Comparison of ENCODE assay signal across 1 cellular context in the genomic region with DNA sequence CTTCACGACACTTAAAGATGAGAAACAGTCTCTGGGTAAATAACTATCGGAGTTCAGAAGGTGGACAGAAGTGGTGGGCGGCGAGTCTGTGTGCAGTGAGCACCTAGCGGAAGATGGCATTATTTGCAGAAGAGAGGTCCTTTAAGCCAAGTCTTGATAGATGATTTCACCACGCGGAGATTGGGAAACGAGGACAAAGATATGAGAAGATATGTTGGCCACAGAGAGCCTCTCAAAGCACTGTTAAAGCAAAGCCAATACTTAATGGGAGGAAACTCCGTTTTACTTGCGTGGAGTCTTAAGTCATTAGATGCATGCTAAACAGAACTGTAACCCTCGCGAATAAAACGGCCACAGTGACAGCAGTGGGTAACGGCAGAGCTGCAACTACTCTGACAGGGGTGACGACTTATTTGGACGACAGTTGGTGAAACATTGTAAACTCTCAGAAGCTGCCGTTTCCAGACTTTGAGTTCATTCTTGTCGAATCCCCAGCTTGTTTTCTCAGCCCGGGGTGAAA.
TF ChIP-seq lines count a peak whose summit lies in the region.

No MANE protein-coding gene starts in this region.

TF ChIP-seq in WTC11, 78 proteins besides CTCF, POLR2A, EP300 and RAD21 (continued from another document):
- TF ChIP-seq, protein P1, sequence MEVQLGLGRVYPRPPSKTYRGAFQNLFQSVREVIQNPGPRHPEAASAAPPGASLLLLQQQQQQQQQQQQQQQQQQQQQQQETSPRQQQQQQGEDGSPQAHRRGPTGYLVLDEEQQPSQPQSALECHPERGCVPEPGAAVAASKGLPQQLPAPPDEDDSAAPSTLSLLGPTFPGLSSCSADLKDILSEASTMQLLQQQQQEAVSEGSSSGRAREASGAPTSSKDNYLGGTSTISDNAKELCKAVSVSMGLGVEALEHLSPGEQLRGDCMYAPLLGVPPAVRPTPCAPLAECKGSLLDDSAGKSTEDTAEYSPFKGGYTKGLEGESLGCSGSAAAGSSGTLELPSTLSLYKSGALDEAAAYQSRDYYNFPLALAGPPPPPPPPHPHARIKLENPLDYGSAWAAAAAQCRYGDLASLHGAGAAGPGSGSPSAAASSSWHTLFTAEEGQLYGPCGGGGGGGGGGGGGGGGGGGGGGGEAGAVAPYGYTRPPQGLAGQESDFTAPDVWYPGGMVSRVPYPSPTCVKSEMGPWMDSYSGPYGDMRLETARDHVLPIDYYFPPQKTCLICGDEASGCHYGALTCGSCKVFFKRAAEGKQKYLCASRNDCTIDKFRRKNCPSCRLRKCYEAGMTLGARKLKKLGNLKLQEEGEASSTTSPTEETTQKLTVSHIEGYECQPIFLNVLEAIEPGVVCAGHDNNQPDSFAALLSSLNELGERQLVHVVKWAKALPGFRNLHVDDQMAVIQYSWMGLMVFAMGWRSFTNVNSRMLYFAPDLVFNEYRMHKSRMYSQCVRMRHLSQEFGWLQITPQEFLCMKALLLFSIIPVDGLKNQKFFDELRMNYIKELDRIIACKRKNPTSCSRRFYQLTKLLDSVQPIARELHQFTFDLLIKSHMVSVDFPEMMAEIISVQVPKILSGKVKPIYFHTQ (CRISPR knock-in tag; IDR thresholded peaks at IDR 0.05), result no peak
- TF ChIP-seq, protein P2, sequence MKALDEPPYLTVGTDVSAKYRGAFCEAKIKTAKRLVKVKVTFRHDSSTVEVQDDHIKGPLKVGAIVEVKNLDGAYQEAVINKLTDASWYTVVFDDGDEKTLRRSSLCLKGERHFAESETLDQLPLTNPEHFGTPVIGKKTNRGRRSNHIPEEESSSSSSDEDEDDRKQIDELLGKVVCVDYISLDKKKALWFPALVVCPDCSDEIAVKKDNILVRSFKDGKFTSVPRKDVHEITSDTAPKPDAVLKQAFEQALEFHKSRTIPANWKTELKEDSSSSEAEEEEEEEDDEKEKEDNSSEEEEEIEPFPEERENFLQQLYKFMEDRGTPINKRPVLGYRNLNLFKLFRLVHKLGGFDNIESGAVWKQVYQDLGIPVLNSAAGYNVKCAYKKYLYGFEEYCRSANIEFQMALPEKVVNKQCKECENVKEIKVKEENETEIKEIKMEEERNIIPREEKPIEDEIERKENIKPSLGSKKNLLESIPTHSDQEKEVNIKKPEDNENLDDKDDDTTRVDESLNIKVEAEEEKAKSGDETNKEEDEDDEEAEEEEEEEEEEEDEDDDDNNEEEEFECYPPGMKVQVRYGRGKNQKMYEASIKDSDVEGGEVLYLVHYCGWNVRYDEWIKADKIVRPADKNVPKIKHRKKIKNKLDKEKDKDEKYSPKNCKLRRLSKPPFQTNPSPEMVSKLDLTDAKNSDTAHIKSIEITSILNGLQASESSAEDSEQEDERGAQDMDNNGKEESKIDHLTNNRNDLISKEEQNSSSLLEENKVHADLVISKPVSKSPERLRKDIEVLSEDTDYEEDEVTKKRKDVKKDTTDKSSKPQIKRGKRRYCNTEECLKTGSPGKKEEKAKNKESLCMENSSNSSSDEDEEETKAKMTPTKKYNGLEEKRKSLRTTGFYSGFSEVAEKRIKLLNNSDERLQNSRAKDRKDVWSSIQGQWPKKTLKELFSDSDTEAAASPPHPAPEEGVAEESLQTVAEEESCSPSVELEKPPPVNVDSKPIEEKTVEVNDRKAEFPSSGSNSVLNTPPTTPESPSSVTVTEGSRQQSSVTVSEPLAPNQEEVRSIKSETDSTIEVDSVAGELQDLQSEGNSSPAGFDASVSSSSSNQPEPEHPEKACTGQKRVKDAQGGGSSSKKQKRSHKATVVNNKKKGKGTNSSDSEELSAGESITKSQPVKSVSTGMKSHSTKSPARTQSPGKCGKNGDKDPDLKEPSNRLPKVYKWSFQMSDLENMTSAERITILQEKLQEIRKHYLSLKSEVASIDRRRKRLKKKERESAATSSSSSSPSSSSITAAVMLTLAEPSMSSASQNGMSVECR (CRISPR knock-in tag; IDR thresholded peaks at IDR 0.05; ENCODE audit: borderline replicate concordance), result no peak
- TF ChIP-seq JAZF1 (CRISPR knock-in tag; IDR thresholded peaks at IDR 0.05) (no peak), GTF2I (CRISPR knock-in tag; conservative IDR thresholded peaks at IDR 0.05) (no peak), ZNF121 (CRISPR knock-in tag; IDR thresholded peaks at IDR 0.05) (no peak), IRF2 (CRISPR knock-in tag; IDR thresholded peaks at IDR 0.05; ENCODE audit: borderline replicate concordance, low read depth) (no peak), NFE2L1 (CRISPR knock-in tag; IDR thresholded peaks at IDR 0.05) (no peak), SP1 (CRISPR knock-in tag; conservative IDR thresholded peaks at IDR 0.05) (no peak), FOXJ3 (CRISPR knock-in tag; IDR thresholded peaks at IDR 0.05; ENCODE audit: borderline replicate concordance) (no peak), EMX1 (CRISPR knock-in tag; IDR thresholded peaks at IDR 0.05) (no peak)
- TF ChIP-seq, protein P3, sequence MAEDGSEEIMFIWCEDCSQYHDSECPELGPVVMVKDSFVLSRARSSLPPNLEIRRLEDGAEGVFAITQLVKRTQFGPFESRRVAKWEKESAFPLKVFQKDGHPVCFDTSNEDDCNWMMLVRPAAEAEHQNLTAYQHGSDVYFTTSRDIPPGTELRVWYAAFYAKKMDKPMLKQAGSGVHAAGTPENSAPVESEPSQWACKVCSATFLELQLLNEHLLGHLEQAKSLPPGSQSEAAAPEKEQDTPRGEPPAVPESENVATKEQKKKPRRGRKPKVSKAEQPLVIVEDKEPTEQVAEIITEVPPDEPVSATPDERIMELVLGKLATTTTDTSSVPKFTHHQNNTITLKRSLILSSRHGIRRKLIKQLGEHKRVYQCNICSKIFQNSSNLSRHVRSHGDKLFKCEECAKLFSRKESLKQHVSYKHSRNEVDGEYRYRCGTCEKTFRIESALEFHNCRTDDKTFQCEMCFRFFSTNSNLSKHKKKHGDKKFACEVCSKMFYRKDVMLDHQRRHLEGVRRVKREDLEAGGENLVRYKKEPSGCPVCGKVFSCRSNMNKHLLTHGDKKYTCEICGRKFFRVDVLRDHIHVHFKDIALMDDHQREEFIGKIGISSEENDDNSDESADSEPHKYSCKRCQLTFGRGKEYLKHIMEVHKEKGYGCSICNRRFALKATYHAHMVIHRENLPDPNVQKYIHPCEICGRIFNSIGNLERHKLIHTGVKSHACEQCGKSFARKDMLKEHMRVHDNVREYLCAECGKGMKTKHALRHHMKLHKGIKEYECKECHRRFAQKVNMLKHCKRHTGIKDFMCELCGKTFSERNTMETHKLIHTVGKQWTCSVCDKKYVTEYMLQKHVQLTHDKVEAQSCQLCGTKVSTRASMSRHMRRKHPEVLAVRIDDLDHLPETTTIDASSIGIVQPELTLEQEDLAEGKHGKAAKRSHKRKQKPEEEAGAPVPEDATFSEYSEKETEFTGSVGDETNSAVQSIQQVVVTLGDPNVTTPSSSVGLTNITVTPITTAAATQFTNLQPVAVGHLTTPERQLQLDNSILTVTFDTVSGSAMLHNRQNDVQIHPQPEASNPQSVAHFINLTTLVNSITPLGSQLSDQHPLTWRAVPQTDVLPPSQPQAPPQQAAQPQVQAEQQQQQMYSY (CRISPR knock-in tag; IDR thresholded peaks at IDR 0.05), result no peak
TF ChIP-seq in WTC11: peak in this region for 0.
